ENCODE assay signal across 9 cellular contexts in the genomic region with DNA sequence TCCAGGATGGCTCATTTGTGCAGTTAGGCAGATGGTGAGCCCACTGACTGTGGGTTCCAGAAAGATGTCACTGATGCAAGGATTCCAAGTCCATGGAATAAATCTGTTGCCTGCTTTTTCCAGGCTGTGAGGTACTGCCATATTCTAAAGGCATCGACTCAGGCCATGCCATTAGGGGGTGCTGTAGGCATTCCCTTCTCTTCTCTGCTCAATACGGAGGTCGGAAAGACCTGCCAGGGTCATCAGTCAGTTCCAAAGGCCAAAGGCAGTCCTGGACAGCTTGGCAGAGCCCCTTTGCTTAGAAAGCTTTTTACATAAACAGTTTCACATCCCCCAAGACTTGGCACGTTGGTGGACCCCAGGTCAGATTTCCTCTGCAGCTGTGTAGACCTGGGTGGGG. TPM values are rescaled to one million over a fixed set of nuclear protein-coding genes. Genes with fewer than 3 reads are reported as not detected.
DNase-seq lines count a peak whose midpoint lies in the region; ATAC-seq, FAIRE-seq and TF ChIP-seq lines count a peak whose summit lies in the region.
"Had no signal": no experiment of that assay in that cellular context is flagged by ENCODE, and none has a peak within 500 bp of the region (broad histone marks: within the 10 kb centered on the region; RNA-seq: fewer than 3 reads in every experiment).

No MANE protein-coding gene starts in this region.

- ATAC-seq in GM18520 (IDR thresholded peaks at IDR 0.05; ENCODE audit: unreplicated experiment) (no peak), HG03045 (IDR thresholded peaks at IDR 0.05; ENCODE audit: unreplicated experiment) (no peak)

- H3K4me1 ChIP-seq in breast epithelium, result no peaks in the 10 kb centered on the region

- no peak for TF ChIP-seq POLR2A in breast epithelium (IDR thresholded peaks at IDR 0.05)

- H3K4me3 ChIP-seq in HL-60 (replicated peaks; ENCODE audit: insufficient read depth, low read length) (no peak overlapping the region), breast epithelium (no peak overlapping the region)

- peak; percentile 36 for DNase-seq in D721Med (ENCODE audit: insufficient read length, low spot score)
- DNase-seq in HL-60 (ENCODE audit: low read depth in 1 of 2, low spot score in 1 of 2), result peak in 1 of 2 experiments; percentile 52
- peak; percentile 80 for DNase-seq in OCI-M1 (lab: John Stamatoyannopoulos, UW)
- DNase-seq in breast epithelium (ENCODE audit: low spot score in 2 of 2), result peak; percentile 32 to 48
- peak; percentile 89 for DNase-seq in islet precursor cell
- DNase-seq in stimulated activated CD4-positive, alpha-beta T cell treated with anti-CD3 and anti-CD28 coated beads, Interleukin-4, amount 100 ng/mL, for 24 hours, result peak; percentile 27

- H3K27me3 ChIP-seq in HL-60 (ENCODE audit: insufficient read depth, poor library complexity, severe bottlenecking), result no peaks in the 10 kb centered on the region
- H3K27me3 ChIP-seq in breast epithelium, result no peaks in the 10 kb centered on the region

- TF ChIP-seq CTCF in D721Med (IDR thresholded peaks at IDR 0.05; ENCODE audit: insufficient read depth, missing control alignments), result peak; percentile 51
- TF ChIP-seq CTCF in HL-60 (IDR thresholded peaks at IDR 0.05; ENCODE audit: insufficient read depth, low read length), result peak; percentile 6
- TF ChIP-seq CTCF in breast epithelium (IDR thresholded peaks at IDR 0.05), result peak in 2 of 3 donors; percentile 60 to 63

- FAIRE-seq in D721Med (lab: Jason Lieb, UNC), result no peak

- intact Hi-C loops in breast epithelium (cut with DNase I; ENCODE audit: low total_unique reads), result no loop called here

- no peak overlapping the region for H3K27ac ChIP-seq in HL-60 (replicated peaks)
- H3K27ac ChIP-seq in breast epithelium, result no peak overlapping the region

- no peaks in the 10 kb centered on the region for H3K36me3 ChIP-seq in breast epithelium

- H3K9me3 ChIP-seq in breast epithelium, result no peaks in the 10 kb centered on the region

RNA-seq across cellular contexts. Expression of a gene that starts 31.7 kb away (rescaled TPM):
- 10 to 100 TPM in 2 of 3 donors, not detected in 1; 19.3 to 30.1 TPM for total RNA-seq in breast epithelium
- total RNA-seq: activated CD8-positive, alpha-beta memory T cell treated with anti-CD3 and anti-CD28 coated beads for 36 hours had no signal

RNA-seq across cellular contexts. Expression of a gene that starts 47.3 kb away (rescaled TPM):
- 10 to 100 TPM in 1 of 3 donors, 1 to 10 TPM in 1, not detected in 1; 7.2 to 31.3 TPM for total RNA-seq in breast epithelium
- total RNA-seq: activated CD8-positive, alpha-beta memory T cell treated with anti-CD3 and anti-CD28 coated beads for 36 hours had no signal

Comparison
In these comparisons a context has a peak if more than half of its experiments do, and no peak if none do; other contexts are left out.
1. CTCF ChIP-seq: peak in every context shown above with its lines; median percentile 62 in breast epithelium; 51 in D721Med; 6 in HL-60.